8 cellular contexts compared by ENCODE assay signal in the genomic region with DNA sequence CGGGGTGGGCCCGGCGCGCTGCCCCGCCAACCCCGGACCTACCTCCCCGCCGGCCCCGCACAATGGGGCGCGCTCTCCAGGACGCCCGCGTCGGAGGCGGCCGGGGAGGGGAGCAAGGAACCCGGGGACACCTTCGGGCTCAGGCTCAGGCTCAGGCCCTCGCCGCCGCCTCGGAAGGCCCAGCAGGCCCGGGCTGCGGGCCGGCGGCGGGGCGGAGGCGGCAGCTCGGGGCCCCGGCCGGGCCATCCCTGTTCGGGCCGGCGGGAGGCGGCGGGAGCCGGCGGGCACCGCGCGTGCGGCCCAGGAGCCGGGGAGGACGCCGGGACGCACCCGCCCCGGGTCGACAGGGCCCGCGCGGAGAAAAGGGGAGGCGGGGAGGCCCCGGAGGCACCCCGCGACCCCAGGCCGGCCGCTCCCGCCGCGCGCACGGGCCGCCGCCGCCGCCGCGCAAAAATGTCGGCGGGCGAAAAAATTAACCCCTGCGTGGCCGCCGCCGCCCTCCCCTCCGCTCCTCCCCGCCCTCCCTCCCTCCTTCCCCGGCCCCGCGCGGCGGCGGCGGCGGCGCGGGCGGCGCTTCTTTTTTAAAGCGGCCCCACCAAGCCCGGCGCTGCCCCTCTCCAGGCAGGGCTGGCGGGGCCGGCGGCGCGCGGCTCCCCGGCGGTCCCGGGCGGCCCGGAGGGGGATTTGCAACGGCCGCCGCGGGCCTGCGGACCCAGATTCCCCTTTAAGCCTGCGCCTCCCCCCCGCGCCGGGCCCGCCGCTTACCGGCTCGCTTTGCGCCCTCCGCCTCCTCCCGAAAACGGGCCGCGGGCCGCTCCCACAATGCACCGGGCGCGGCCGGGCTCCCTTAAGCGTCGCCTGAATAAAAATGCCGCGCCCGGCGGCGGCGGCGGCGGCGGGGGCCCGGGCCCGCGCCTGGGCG. TPM values are rescaled to one million over a fixed set of nuclear protein-coding genes. Genes with fewer than 3 reads are reported as not detected.
DNase-seq lines count a peak whose midpoint lies in the region; ATAC-seq, FAIRE-seq and TF ChIP-seq lines count a peak whose summit lies in the region.

No MANE protein-coding gene starts in this region.

- peak overlapping the region; percentile 84 for H3K9ac ChIP-seq in ES-I3 (ENCODE audit: low read depth, low read length)

- H3K9me3 ChIP-seq in ES-I3 (ENCODE audit: control insufficient read depth, insufficient read depth, low read length) (no peaks in the 10 kb centered on the region), MG63 (no peaks in the 10 kb centered on the region), T-helper 17 cell (ENCODE audit: control insufficient read depth, low read length, poor library complexity, severe bottlenecking) (no peaks in the 10 kb centered on the region), right cardiac atrium (ENCODE audit: control insufficient read depth, low read length) (no peaks in the 10 kb centered on the region)

- intact Hi-C loops in right cardiac atrium (cut with DNase I): no loop called here

- peak; percentile 20 for TF ChIP-seq POLR2A in H54 (IDR thresholded peaks at IDR 0.05; ENCODE audit: low read depth, low read length)

- H3K4me3 ChIP-seq in MG63: peak overlapping the region; percentile 74
- H3K4me3 ChIP-seq in right cardiac atrium (ENCODE audit: low read length): peak overlapping the region; percentile 97

- WGBS in right cardiac atrium: 1% methylated on average over 138 of the region's 145 CpGs

- DNase-seq in H54 (ENCODE audit: insufficient read length, low spot score) (peak; percentile 50), MG63 (peak; percentile 81), T-helper 17 cell (peak; percentile 63 to 75 (median 71)), right cardiac atrium (peak; percentile 84 to 94 (median 94)), putamen (ENCODE audit: low spot score) (peak; percentile 83), urothelium cell line (ENCODE audit: low spot score) (peak; percentile 79)

- H3K36me3 Mint-ChIP-seq in T-helper 17 cell (ENCODE audit: low read depth): no peaks in the 10 kb centered on the region

- no peaks in the 10 kb centered on the region for H3K27me3 ChIP-seq in MG63
- no peaks in the 10 kb centered on the region for H3K27me3 ChIP-seq in right cardiac atrium (ENCODE audit: control insufficient read depth, insufficient read depth)

- peak overlapping the region; percentile 86 for H3K27ac Mint-ChIP-seq in T-helper 17 cell

- FAIRE-seq in H54 (lab: Jason Lieb, UNC): no peak
- FAIRE-seq in urothelium cell line (lab: Jason Lieb, UNC): no peak

- H3K4me3 Mint-ChIP-seq in T-helper 17 cell: peak overlapping the region; percentile 92

- H3K36me3 ChIP-seq in ES-I3 (ENCODE audit: insufficient read depth, low read length) (peaks cover 8% of the 10 kb centered on the region; the same call in 1 of the 2 replicates), MG63 (peaks cover 33% of the 10 kb centered on the region)

- peaks cover 25% of the 10 kb centered on the region for H3K4me1 ChIP-seq in ES-I3 (ENCODE audit: insufficient read depth, low read length)
- no peaks in the 10 kb centered on the region for H3K4me1 ChIP-seq in right cardiac atrium (ENCODE audit: control insufficient read depth, insufficient read depth, low read length)

- H3K27ac ChIP-seq in angular gyrus (ENCODE audit: low read depth, low read length) (peak overlapping the region; percentile 77), right cardiac atrium (ENCODE audit: low read length) (peak overlapping the region; percentile 93)

- ATAC-seq in T-helper 17 cell (peak; percentile 74), right cardiac atrium (peak; percentile 74 to 75)

- peaks cover 41% of the 10 kb centered on the region for H3K4me1 Mint-ChIP-seq in T-helper 17 cell

- no peaks in the 10 kb centered on the region for H3K27me3 Mint-ChIP-seq in T-helper 17 cell

RNA-seq across cellular contexts. Expression of gene SEPHS1, which starts 0.6 kb away (rescaled TPM):
- total RNA-seq in MG63 (2014; rRNA removed; shearing (Covaris generic); ENCODE audit: low replicate concordance): 82.1 and 109 TPM in 2 replicates
- 10 to 100 TPM; 18.9 to 20.2 TPM for total RNA-seq in T-helper 17 cell
- 10 to 100 TPM; 31.8 to 38.3 (median 36.3) TPM for total RNA-seq in right cardiac atrium
- polyA plus RNA-seq in right cardiac atrium: 24.2 TPM

RNA-seq across cellular contexts. Expression of gene PHYH, which starts 47.6 kb away (rescaled TPM):
- total RNA-seq in MG63 (2014; rRNA removed; shearing (Covaris generic); ENCODE audit: low replicate concordance): 7.2 and 12.7 TPM in 2 replicates
- 10 to 100 TPM; 10.9 to 14.6 TPM for total RNA-seq in T-helper 17 cell
- 10 to 100 TPM; 70.7 to 94.9 (median 88.9) TPM for total RNA-seq in right cardiac atrium
- 138 TPM for polyA plus RNA-seq in right cardiac atrium

Comparison
In these comparisons a context has a peak if more than half of its experiments do, and no peak if none do; other contexts are left out.
1. Peak in every context shown above with its lines: DNase-seq, ATAC-seq, H3K4me3 ChIP-seq and H3K27ac ChIP-seq.